In genomic region chr4:123401466-123402175, GRCh38 we compare ENCODE assay signal across 9 cellular contexts. TPM values are rescaled to one million over a fixed set of nuclear protein-coding genes. Genes with fewer than 3 reads are reported as not detected.
DNase-seq lines count a peak whose midpoint lies in the region; ATAC-seq and TF ChIP-seq lines count a peak whose summit lies in the region.
"Had no signal": no experiment of that assay in that cellular context is flagged by ENCODE, and none has a peak within 500 bp of the region (broad histone marks: within the 10 kb centered on the region; RNA-seq: fewer than 3 reads in every experiment).

No MANE protein-coding gene starts in this region.

- H3F3A ChIP-seq in PC-9 (ENCODE audit: insufficient read depth, low read depth) (peaks cover 37% of the 10 kb centered on the region), smooth muscle cell (ENCODE audit: low read depth) (no peaks in the 10 kb centered on the region)

- no peaks in the 10 kb centered on the region for H3K9me3 Mint-ChIP-seq in natural killer cell

- H3K36me3 Mint-ChIP-seq in natural killer cell, result no peaks in the 10 kb centered on the region

- peaks cover 41% of the 10 kb centered on the region for H3K4me1 ChIP-seq in PC-9 (replicated peaks; ENCODE audit: insufficient read depth)
- H3K4me1 ChIP-seq in adrenal gland (replicated peaks in 1 of 2), result peaks cover 0 to 13% of the 10 kb centered on the region in 2 donors
- H3K4me1 ChIP-seq in smooth muscle cell (ENCODE audit: low read depth), result peaks cover 20% of the 10 kb centered on the region

- intact Hi-C loops in PC-9 (cut with micrococcal nuclease; ENCODE audit: unreplicated experiment), result no loop called here
- intact Hi-C loops in adrenal gland (cut with DNase I), result loop anchor here in 1 of 2 donors (10.0 kb wide), 2 partner anchors 253 to 713 kb away; no protein-coding TSS in a partner anchor
- intact Hi-C loops in natural killer cell (cut with micrococcal nuclease), result no loop called here

- no peak for DNase-seq in PC-9
- DNase-seq in adrenal gland, result no peak
- no peak for DNase-seq in kidney epithelial cell (ENCODE audit: low read depth)
- DNase-seq in smooth muscle cell (lab: John Stamatoyannopoulos, UW; ENCODE audit: unreplicated experiment), result no peak
- DNase-seq in natural killer cell, result no peak
- no peak for DNase-seq in germinal center (ENCODE audit: low spot score)
- no peak for DNase-seq in NCI-H510A treated with DMSO at 0.1 percent for 48 hours (lab: John Stamatoyannopoulos, UW)
- DNase-seq: DMS153, NCI-H2029 treated with DMSO at 0.1 percent for 48 hours had no signal

- no peak overlapping the region for H3K9ac ChIP-seq in smooth muscle cell (ENCODE audit: low read depth)

- POLR2A ChIA-PET in PC-9 (lab: Charles Lee; ENCODE audit: unreplicated experiment), result no interaction called here

- no peak overlapping the region for H3K27ac Mint-ChIP-seq in natural killer cell

- peaks cover 24 to 31% of the 10 kb centered on the region in 2 donors for H3K4me1 Mint-ChIP-seq in natural killer cell

- CTCF ChIA-PET in PC-9 (lab: Charles Lee), result no interaction called here

- BruUV-seq in PC-9 (replicated peaks; lab: Mats Ljungman, UMichigan), result no TSS peak

- 0 out of 2 replicates have a peak overlapping the region, but pooled peaks have one; percentile 83 for H3K27ac ChIP-seq in PC-9
- peak overlapping the region in 4 of 5 donors; percentile 2 to 92 (median 26) for H3K27ac ChIP-seq in adrenal gland
- no peak overlapping the region for H3K27ac ChIP-seq in smooth muscle cell (ENCODE audit: low read depth)

- H3K4me3 Mint-ChIP-seq in natural killer cell, result no peak overlapping the region

- no peak overlapping the region for H2AFZ ChIP-seq in PC-9
- no peak overlapping the region for H2AFZ ChIP-seq in smooth muscle cell (ENCODE audit: low read depth)

- ATAC-seq in natural killer cell, result no peak

- H3K4me2 ChIP-seq in PC-9 (peak overlapping the region; percentile 91), smooth muscle cell (peak overlapping the region; percentile 90)

- no peaks in the 10 kb centered on the region for H3K9me2 ChIP-seq in PC-9 (ENCODE audit: insufficient read depth)

- H3K27me3 Mint-ChIP-seq in natural killer cell (ENCODE audit: low read depth in 2 of 2), result peaks cover 16% of the 10 kb centered on the region in 2 donors

- TF ChIP-seq POLR2A in adrenal gland (IDR thresholded peaks at IDR 0.05), result no peak

- 0 out of 2 replicates have a peak, but pooled peaks cover 4% of the 10 kb centered on the region for H4K20me1 ChIP-seq in PC-9 (ENCODE audit: insufficient read depth)
- peaks cover 8% of the 10 kb centered on the region for H4K20me1 ChIP-seq in smooth muscle cell (ENCODE audit: low read depth)

- H3K36me3 ChIP-seq in PC-9 (ENCODE audit: low read depth) (peaks cover 48% of the 10 kb centered on the region), adrenal gland (replicated peaks in 1 of 2) (peaks cover 0 to 18% of the 10 kb centered on the region in 2 donors), kidney epithelial cell (ENCODE audit: control insufficient read depth, insufficient read depth, low read length) (peaks cover 2% of the 10 kb centered on the region), smooth muscle cell (ENCODE audit: low read depth) (peaks cover 4% of the 10 kb centered on the region)

- TF ChIP-seq CTCF in PC-9 (conservative IDR thresholded peaks at IDR 0.05) (no peak), adrenal gland (IDR thresholded peaks at IDR 0.05) (no peak), kidney epithelial cell (IDR thresholded peaks at IDR 0.05; ENCODE audit: insufficient read depth, low read length, poor library complexity, severe bottlenecking) (no peak), smooth muscle cell (IDR thresholded peaks at IDR 0.05; ENCODE audit: borderline replicate concordance, insufficient read depth, poor library complexity, severe bottlenecking) (no peak), natural killer cell (IDR thresholded peaks at IDR 0.05) (no peak)

- peak overlapping the region; percentile 86 for H3K4me3 ChIP-seq in PC-9
- peak overlapping the region in 1 of 4 donors; percentile 84 for H3K4me3 ChIP-seq in adrenal gland
- peak overlapping the region; percentile 58 for H3K4me3 ChIP-seq in kidney epithelial cell (ENCODE audit: low read depth, low read length)
- H3K4me3 ChIP-seq in smooth muscle cell, result peak overlapping the region; percentile 89

- H3K79me2 ChIP-seq in PC-9 (ENCODE audit: low read depth) (peaks cover 87% of the 10 kb centered on the region), smooth muscle cell (ENCODE audit: low read depth) (peaks cover 61% of the 10 kb centered on the region)

- no peaks in the 10 kb centered on the region for H3K27me3 ChIP-seq in PC-9 (ENCODE audit: insufficient read depth, low read depth)
- no peaks in the 10 kb centered on the region for H3K27me3 ChIP-seq in adrenal gland
- no peaks in the 10 kb centered on the region for H3K27me3 ChIP-seq in kidney epithelial cell (ENCODE audit: control insufficient read depth, insufficient read depth, low read length)
- no peaks in the 10 kb centered on the region for H3K27me3 ChIP-seq in smooth muscle cell (ENCODE audit: low read depth)

- WGBS in adrenal gland, 4 donors, result 65 to 67% (median 66%) methylated on average over 7 to 8 of the region's 8 CpGs
- 88% methylated on average over 8 of the region's 8 CpGs for WGBS in smooth muscle cell (ENCODE audit: low lambda C conversion rate)

- 0 out of 2 replicates have a peak, but pooled peaks cover 6% of the 10 kb centered on the region for H3K9me3 ChIP-seq in PC-9 (ENCODE audit: insufficient read depth, low read depth)
- no peaks in the 10 kb centered on the region for H3K9me3 ChIP-seq in adrenal gland (replicated peaks in 1 of 3)
- no peaks in the 10 kb centered on the region for H3K9me3 ChIP-seq in smooth muscle cell (replicated peaks; ENCODE audit: low read depth)

RNA-seq across cellular contexts. Expression of gene SPRY1, which starts 5.0 kb away (rescaled TPM):
- total RNA-seq in PC-9 (2021) (13.1 and 18.3 TPM in 2 replicates), adrenal gland (10 to 100 TPM; 45.1 to 95.6 (median 71.9) TPM), kidney epithelial cell (4.8 and 9.1 TPM in 2 replicates), smooth muscle cell (17.4 and 17.8 TPM in 2 replicates), natural killer cell (1 to 10 TPM; 8.7 to 9.8 (median 9.5) TPM)
- polyA plus RNA-seq in adrenal gland (10 to 100 TPM; 22.3 to 35.4 (median 28.4) TPM), smooth muscle cell (26.4 and 28.1 TPM in 2 replicates)
